Comparison of ENCODE assay signal across 1 cellular context in genomic region chr2:37851428-37851827, GRCh38.
A peak's percentile ranks its signal among the peaks of the same experiment; 100 is the strongest.
TF ChIP-seq lines count a peak whose summit lies in the region.

No MANE protein-coding gene starts in this region.

TF ChIP-seq in SK-N-SH, 30 proteins besides CTCF, POLR2A, EP300 and RAD21 (continued from another document):
- TF ChIP-seq REST (IDR thresholded peaks at IDR 0.05; ENCODE audit: low read depth, low read length) (no peak), NFIC (IDR thresholded peaks at IDR 0.05; ENCODE audit: borderline replicate concordance) (no peak), CHD2 (IDR thresholded peaks at IDR 0.05; ENCODE audit: low read length, partially characterized antibody) (peak; percentile 21)
